ENCODE assay signal across 17 cellular contexts in genomic region chrX:51024106-51024696, GRCh38.
DNase-seq lines count a peak whose midpoint lies in the region; ATAC-seq, FAIRE-seq and TF ChIP-seq lines count a peak whose summit lies in the region.
"Had no signal": no experiment of that assay in that cellular context is flagged by ENCODE, and none has a peak within 500 bp of the region (broad histone marks: within the 10 kb centered on the region; RNA-seq: fewer than 3 reads in every experiment).

No MANE protein-coding gene starts in this region.

- no peak overlapping the region for H3K4me3 Mint-ChIP-seq in astrocyte (ENCODE audit: unreplicated experiment)
- H3K4me3 Mint-ChIP-seq in CD4-positive, alpha-beta T cell, result no peak overlapping the region
- H3K4me3 Mint-ChIP-seq: activated T-cell treated with anti-CD3 and anti-CD28 coated beads, Interleukin-2, amount 50 U/mL, for 72 hours had no signal

- TF ChIP-seq EP300 in suprapubic skin (IDR thresholded peaks at IDR 0.05), result no peak

- ATAC-seq in GM18505 (IDR thresholded peaks at IDR 0.05; ENCODE audit: unreplicated experiment) (peak; percentile 91), GM19468 (IDR thresholded peaks at IDR 0.05; ENCODE audit: extremely low read depth, unreplicated experiment) (peak; percentile 36), HG02973 (IDR thresholded peaks at IDR 0.05; ENCODE audit: unreplicated experiment) (peak; percentile 56)
- no peak for ATAC-seq in CD4-positive, alpha-beta T cell (ENCODE audit: poor library complexity)
- ATAC-seq: activated T-cell treated with anti-CD3 and anti-CD28 coated beads, Interleukin-2, amount 50 U/mL, for 72 hours; gastrocnemius medialis; psoas muscle had no signal

- H3K4me1 ChIP-seq in astrocyte (ENCODE audit: insufficient read depth, low read length), result no peaks in the 10 kb centered on the region
- no peaks in the 10 kb centered on the region for H3K4me1 ChIP-seq in suprapubic skin
- H3K4me1 ChIP-seq: gastrocnemius medialis, psoas muscle had no signal

- POLR2A ChIA-PET in CD4-positive, alpha-beta T cell (lab: Charles Lee), result no interaction called here

- H3K27me3 ChIP-seq in astrocyte (ENCODE audit: insufficient read depth, low read length), result no peaks in the 10 kb centered on the region
- no peaks in the 10 kb centered on the region for H3K27me3 ChIP-seq in CD4-positive, alpha-beta T cell (ENCODE audit: control insufficient read depth, insufficient read depth, low read length)
- H3K27me3 ChIP-seq in suprapubic skin, result no peaks in the 10 kb centered on the region

- intact Hi-C loops in CD4-positive, alpha-beta T cell (cut with DNase I, micrococcal nuclease), result no loop called here

- no peak overlapping the region for H3K4me2 ChIP-seq in astrocyte (ENCODE audit: low read length)

- no peak overlapping the region for H3K27ac ChIP-seq in astrocyte (ENCODE audit: low read depth, low read length)
- no peak overlapping the region for H3K27ac ChIP-seq in CD4-positive, alpha-beta T cell (ENCODE audit: low read depth, low read length)
- H3K27ac ChIP-seq in suprapubic skin, result no peak overlapping the region
- H3K27ac ChIP-seq: gastrocnemius medialis, psoas muscle had no signal

- H3K4me1 Mint-ChIP-seq in astrocyte (ENCODE audit: low read depth, unreplicated experiment), result no peaks in the 10 kb centered on the region
- no peaks in the 10 kb centered on the region for H3K4me1 Mint-ChIP-seq in CD4-positive, alpha-beta T cell (ENCODE audit: low read depth)

- no peaks in the 10 kb centered on the region for H3K79me2 ChIP-seq in astrocyte (ENCODE audit: insufficient read depth, low read length)

- H4K20me1 ChIP-seq in astrocyte (ENCODE audit: insufficient read depth, low read length), result no peaks in the 10 kb centered on the region

- H3K4me3 ChIP-seq in astrocyte (ENCODE audit: insufficient read depth, low read depth, low read length) (no peak overlapping the region), suprapubic skin (no peak overlapping the region)
- H3K4me3 ChIP-seq: gastrocnemius medialis, psoas muscle had no signal

- TF ChIP-seq POLR2A in GM18505 (IDR thresholded peaks at IDR 0.05; ENCODE audit: borderline replicate concordance, extremely low read depth, insufficient read depth, insufficient read length) (no peak), suprapubic skin (IDR thresholded peaks at IDR 0.05) (no peak)

- H3K9me3 ChIP-seq in astrocyte (ENCODE audit: insufficient read depth, low read depth, low read length) (no peaks in the 10 kb centered on the region), suprapubic skin (no peaks in the 10 kb centered on the region)
- H3K9me3 ChIP-seq in CD4-positive, alpha-beta T cell (ENCODE audit: control insufficient read depth, low read length), result no peaks in the 10 kb centered on the region
- H3K9me3 ChIP-seq: gastrocnemius medialis, psoas muscle had no signal

- FAIRE-seq in astrocyte (lab: Jason Lieb, UNC), result peak; percentile 64

- H3K27ac Mint-ChIP-seq in astrocyte (ENCODE audit: unreplicated experiment), result no peak overlapping the region
- H3K27ac Mint-ChIP-seq in CD4-positive, alpha-beta T cell, result no peak overlapping the region
- H3K27ac Mint-ChIP-seq: activated T-cell treated with anti-CD3 and anti-CD28 coated beads, Interleukin-2, amount 50 U/mL, for 72 hours had no signal

- no peak for TF ChIP-seq CTCF in astrocyte (IDR thresholded peaks at IDR 0.05; ENCODE audit: insufficient read depth, low read depth, low read length)
- no peak for TF ChIP-seq CTCF in CD4-positive, alpha-beta T cell (IDR thresholded peaks at IDR 0.05)
- no peak for TF ChIP-seq CTCF in suprapubic skin (IDR thresholded peaks at IDR 0.05)

- no peak overlapping the region for H2AFZ ChIP-seq in astrocyte (ENCODE audit: low read depth, low read length)

- H3K36me3 Mint-ChIP-seq in astrocyte (ENCODE audit: low read depth, unreplicated experiment), result no peaks in the 10 kb centered on the region
- H3K36me3 Mint-ChIP-seq in CD4-positive, alpha-beta T cell (ENCODE audit: low read depth), result no peaks in the 10 kb centered on the region

- H3K9ac ChIP-seq in astrocyte (ENCODE audit: low read length), result no peak overlapping the region

- WGBS in suprapubic skin, result 33% methylated on average over 5 of the region's 5 CpGs

- DNase-seq in astrocyte (ENCODE audit: low read depth) (no peak), suprapubic skin (ENCODE audit: low spot score in 2 of 2) (no peak)
- DNase-seq in activated CD4-positive, CD25-positive, alpha-beta regulatory T cell treated with anti-CD3 and anti-CD28 coated beads, Interleukin-2, amount 50 U/mL, for 72 hours, result no peak
- DNase-seq in CD4-positive, alpha-beta T cell, result no peak
- no peak for DNase-seq in NK-92 treated with Interleukin-12 subunit alpha and Interleukin-12 subunit beta, amount 100 ng/mL, for 24 hours (lab: John Stamatoyannopoulos, UW)
- DNase-seq: activated CD4-positive, alpha-beta T cell treated with anti-CD3 and anti-CD28 coated beads for 48 hours; activated T-cell treated with anti-CD3 and anti-CD28 coated beads, Interleukin-2, amount 50 U/mL, for 72 hours; amygdala; effector CD4-positive, alpha-beta T cell; EL; gastrocnemius medialis; islet precursor cell; NCI-H187; psoas muscle had no signal

- H3K36me3 ChIP-seq in astrocyte (ENCODE audit: insufficient read depth, low read length) (no peaks in the 10 kb centered on the region), suprapubic skin (no peaks in the 10 kb centered on the region)
- H3K36me3 ChIP-seq: gastrocnemius medialis had no signal

- H3K27me3 Mint-ChIP-seq in astrocyte (ENCODE audit: low read depth, unreplicated experiment), result no peaks in the 10 kb centered on the region
- H3K27me3 Mint-ChIP-seq in CD4-positive, alpha-beta T cell, result peaks cover 4% of the 10 kb centered on the region

- H3K9me3 Mint-ChIP-seq in astrocyte (ENCODE audit: unreplicated experiment), result peaks cover 2% of the 10 kb centered on the region
- H3K9me3 Mint-ChIP-seq in CD4-positive, alpha-beta T cell, result no peaks in the 10 kb centered on the region

- CTCF ChIA-PET in CD4-positive, alpha-beta T cell (lab: Charles Lee), result no interaction called here
